1 cellular context compared by ENCODE assay signal in the genomic region with DNA sequence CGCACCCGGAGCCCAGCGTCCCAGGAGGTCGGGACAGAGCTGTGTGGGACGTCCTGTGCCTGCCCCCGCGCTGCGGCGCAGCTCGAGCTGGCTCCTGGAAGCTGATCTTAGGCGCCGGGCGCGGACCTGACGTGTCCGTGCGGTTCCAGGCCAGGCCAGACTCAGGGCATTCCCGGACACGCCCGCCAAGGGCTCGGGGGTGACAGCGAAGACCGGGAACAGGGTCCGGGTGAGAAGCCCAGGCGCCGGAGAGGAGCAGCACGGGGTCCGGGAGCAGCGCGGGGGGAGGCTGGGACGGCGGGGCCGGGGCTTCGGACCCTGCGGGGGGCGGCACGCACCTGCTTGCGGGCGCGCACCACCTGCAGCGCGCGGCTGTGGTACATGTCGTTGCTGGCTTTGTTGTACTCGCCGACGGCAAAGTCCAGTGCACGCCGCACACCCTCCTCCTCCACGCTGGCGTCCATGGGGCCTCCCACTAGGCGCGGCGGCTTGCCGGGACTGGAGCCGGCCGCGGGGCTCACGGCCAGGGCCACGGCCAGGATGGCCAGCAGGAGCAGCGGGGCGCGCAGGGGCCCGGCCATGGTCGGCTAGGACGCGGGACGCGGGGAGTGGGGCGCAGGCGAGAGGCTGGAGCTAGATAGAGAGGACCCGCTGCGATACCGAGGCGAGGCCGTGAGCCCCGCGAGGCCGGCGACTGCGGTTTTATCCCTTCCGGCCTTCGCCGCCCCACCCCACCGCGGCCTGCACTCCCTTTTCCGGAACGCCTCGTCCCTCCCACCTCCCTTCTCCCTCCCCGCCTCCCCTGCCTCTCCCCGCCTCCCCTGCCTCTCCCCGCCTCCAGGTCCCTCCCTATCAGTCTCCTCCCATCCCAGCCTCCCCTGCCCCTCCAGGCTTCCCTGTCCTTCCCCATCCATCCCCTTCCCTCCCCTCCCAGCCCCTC.
A peak's percentile ranks its signal among the peaks of the same experiment; 100 is the strongest.
TF ChIP-seq lines count a peak whose summit lies in the region.

A gene with protein sequence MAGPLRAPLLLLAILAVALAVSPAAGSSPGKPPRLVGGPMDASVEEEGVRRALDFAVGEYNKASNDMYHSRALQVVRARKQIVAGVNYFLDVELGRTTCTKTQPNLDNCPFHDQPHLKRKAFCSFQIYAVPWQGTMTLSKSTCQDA (minus strand): TSS at position 674 of the 940 bp plus-strand sequence. CDS start 93 bp downstream, at position 581.

TF ChIP-seq in HepG2, 621 proteins besides CTCF, POLR2A, EP300 and RAD21 (continued from another document and continues in another):
- TF ChIP-seq, protein P1, sequence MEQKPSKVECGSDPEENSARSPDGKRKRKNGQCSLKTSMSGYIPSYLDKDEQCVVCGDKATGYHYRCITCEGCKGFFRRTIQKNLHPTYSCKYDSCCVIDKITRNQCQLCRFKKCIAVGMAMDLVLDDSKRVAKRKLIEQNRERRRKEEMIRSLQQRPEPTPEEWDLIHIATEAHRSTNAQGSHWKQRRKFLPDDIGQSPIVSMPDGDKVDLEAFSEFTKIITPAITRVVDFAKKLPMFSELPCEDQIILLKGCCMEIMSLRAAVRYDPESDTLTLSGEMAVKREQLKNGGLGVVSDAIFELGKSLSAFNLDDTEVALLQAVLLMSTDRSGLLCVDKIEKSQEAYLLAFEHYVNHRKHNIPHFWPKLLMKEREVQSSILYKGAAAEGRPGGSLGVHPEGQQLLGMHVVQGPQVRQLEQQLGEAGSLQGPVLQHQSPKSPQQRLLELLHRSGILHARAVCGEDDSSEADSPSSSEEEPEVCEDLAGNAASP (CRISPR knock-in tag; IDR thresholded peaks at IDR 0.05; ENCODE audit: borderline replicate concordance): peak; percentile 30; the same call in 1 of the 2 replicates
- TF ChIP-seq NCOA5 (CRISPR knock-in tag; IDR thresholded peaks at IDR 0.05) (no peak), KLF15 (CRISPR knock-in tag; IDR thresholded peaks at IDR 0.05; ENCODE audit: borderline replicate concordance) (peak; percentile 89; the same call in 1 of the 2 replicates), ZNF558 (CRISPR knock-in tag; IDR thresholded peaks at IDR 0.05; ENCODE audit: borderline replicate concordance) (peak; percentile 98; the same call in 1 of the 2 replicates), ELF4 (CRISPR knock-in tag; IDR thresholded peaks at IDR 0.05; ENCODE audit: borderline replicate concordance) (no peak; the same call in 1 of the 2 replicates), NCOA2 (CRISPR knock-in tag; IDR thresholded peaks at IDR 0.05) (peak; percentile 44), IRX3 (CRISPR knock-in tag; IDR thresholded peaks at IDR 0.05; ENCODE audit: borderline replicate concordance, low read depth) (peak; percentile 98), ELF1 (CRISPR knock-in tag; IDR thresholded peaks at IDR 0.05) (peak; percentile 47), ATF7-NPFF (CRISPR knock-in tag; IDR thresholded peaks at IDR 0.05; ENCODE audit: low read depth) (peak; percentile 98), ZNF550 (CRISPR knock-in tag; IDR thresholded peaks at IDR 0.05; ENCODE audit: borderline replicate concordance) (0 out of 2 replicates have a peak, but pooled peaks have one; percentile 67), ZNF607 (CRISPR knock-in tag; IDR thresholded peaks at IDR 0.05; ENCODE audit: borderline replicate concordance) (peak; percentile 94; the same call in 1 of the 2 replicates), HDAC1 (CRISPR knock-in tag; IDR thresholded peaks at IDR 0.05) (peak; percentile 87), FOXJ3 (CRISPR knock-in tag; IDR thresholded peaks at IDR 0.05; ENCODE audit: borderline replicate concordance) (no peak), MED1 (CRISPR knock-in tag; IDR thresholded peaks at IDR 0.05) (peak; percentile 81), ZNF431 (CRISPR knock-in tag; IDR thresholded peaks at IDR 0.05; ENCODE audit: borderline replicate concordance, low read depth) (peak; percentile 95), TOPORS (CRISPR knock-in tag; IDR thresholded peaks at IDR 0.05) (peak; percentile 98), HDAC2 (CRISPR knock-in tag; IDR thresholded peaks at IDR 0.05) (peak; percentile 21; the same call in 1 of the 2 replicates), ZFP41 (CRISPR knock-in tag; IDR thresholded peaks at IDR 0.05; ENCODE audit: borderline replicate concordance) (peak; percentile 62; the same call in 1 of the 2 replicates), MXD4 (CRISPR knock-in tag; IDR thresholded peaks at IDR 0.05) (peak; percentile 96), GATA4 (IDR thresholded peaks at IDR 0.05; ENCODE audit: borderline replicate concordance, low read depth) (peak; percentile 89; the same call in 1 of the 2 replicates), CHD2 (IDR thresholded peaks at IDR 0.05; ENCODE audit: low read depth, low read length) (peak; percentile 79), BRD4 (CRISPR knock-in tag; IDR thresholded peaks at IDR 0.05) (peak; percentile 90), POLR2AphosphoS2 (IDR thresholded peaks at IDR 0.05; ENCODE audit: low read depth, low read length) (no peak), CCDC6 (CRISPR knock-in tag; IDR thresholded peaks at IDR 0.05) (no peak; the same call in none of the 2 replicates), KDM1A (CRISPR knock-in tag; IDR thresholded peaks at IDR 0.05) (no peak), MIXL1 (CRISPR knock-in tag; IDR thresholded peaks at IDR 0.05) (peak; percentile 15; the same call in 1 of the 2 replicates), MLLT10 (CRISPR knock-in tag; IDR thresholded peaks at IDR 0.05) (no peak), ZNF317 (CRISPR knock-in tag; IDR thresholded peaks at IDR 0.05) (no peak), NR2F1 (CRISPR knock-in tag; IDR thresholded peaks at IDR 0.05) (peak in 1 of 2 experiments; percentile 15; a peak in 1 of 4 replicates)
- TF ChIP-seq, protein P2, sequence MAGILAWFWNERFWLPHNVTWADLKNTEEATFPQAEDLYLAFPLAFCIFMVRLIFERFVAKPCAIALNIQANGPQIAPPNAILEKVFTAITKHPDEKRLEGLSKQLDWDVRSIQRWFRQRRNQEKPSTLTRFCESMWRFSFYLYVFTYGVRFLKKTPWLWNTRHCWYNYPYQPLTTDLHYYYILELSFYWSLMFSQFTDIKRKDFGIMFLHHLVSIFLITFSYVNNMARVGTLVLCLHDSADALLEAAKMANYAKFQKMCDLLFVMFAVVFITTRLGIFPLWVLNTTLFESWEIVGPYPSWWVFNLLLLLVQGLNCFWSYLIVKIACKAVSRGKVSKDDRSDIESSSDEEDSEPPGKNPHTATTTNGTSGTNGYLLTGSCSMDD (CRISPR knock-in tag; IDR thresholded peaks at IDR 0.05): peak; percentile 83; the same call in 1 of the 2 replicates
- TF ChIP-seq, protein P3, sequence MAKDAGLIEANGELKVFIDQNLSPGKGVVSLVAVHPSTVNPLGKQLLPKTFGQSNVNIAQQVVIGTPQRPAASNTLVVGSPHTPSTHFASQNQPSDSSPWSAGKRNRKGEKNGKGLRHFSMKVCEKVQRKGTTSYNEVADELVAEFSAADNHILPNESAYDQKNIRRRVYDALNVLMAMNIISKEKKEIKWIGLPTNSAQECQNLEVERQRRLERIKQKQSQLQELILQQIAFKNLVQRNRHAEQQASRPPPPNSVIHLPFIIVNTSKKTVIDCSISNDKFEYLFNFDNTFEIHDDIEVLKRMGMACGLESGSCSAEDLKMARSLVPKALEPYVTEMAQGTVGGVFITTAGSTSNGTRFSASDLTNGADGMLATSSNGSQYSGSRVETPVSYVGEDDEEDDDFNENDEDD (CRISPR knock-in tag; IDR thresholded peaks at IDR 0.05; ENCODE audit: borderline replicate concordance): peak; percentile 56; the same call in 1 of the 2 replicates
- TF ChIP-seq, protein P4, sequence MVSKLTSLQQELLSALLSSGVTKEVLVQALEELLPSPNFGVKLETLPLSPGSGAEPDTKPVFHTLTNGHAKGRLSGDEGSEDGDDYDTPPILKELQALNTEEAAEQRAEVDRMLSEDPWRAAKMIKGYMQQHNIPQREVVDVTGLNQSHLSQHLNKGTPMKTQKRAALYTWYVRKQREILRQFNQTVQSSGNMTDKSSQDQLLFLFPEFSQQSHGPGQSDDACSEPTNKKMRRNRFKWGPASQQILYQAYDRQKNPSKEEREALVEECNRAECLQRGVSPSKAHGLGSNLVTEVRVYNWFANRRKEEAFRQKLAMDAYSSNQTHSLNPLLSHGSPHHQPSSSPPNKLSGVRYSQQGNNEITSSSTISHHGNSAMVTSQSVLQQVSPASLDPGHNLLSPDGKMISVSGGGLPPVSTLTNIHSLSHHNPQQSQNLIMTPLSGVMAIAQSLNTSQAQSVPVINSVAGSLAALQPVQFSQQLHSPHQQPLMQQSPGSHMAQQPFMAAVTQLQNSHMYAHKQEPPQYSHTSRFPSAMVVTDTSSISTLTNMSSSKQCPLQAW (CRISPR knock-in tag; IDR thresholded peaks at IDR 0.05): no peak
- TF ChIP-seq, protein P5, sequence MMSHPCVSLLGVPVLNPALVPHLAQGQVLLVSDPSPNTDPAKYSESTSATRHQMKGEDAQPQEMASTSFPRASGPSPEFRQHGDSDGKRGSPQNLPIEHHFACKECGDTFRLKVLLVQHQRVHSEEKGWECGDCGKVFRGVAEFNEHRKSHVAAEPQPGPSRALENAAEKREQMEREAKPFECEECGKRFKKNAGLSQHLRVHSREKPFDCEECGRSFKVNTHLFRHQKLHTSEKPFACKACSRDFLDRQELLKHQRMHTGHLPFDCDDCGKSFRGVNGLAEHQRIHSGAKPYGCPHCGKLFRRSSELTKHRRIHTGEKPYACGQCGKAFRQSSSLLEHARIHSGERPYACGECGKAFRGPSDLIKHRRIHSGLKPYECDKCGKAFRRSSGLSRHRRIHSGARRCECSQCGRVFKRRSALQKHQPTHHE (CRISPR knock-in tag; IDR thresholded peaks at IDR 0.05; ENCODE audit: borderline replicate concordance): no peak; the same call in 1 of the 2 replicates
- TF ChIP-seq, protein P6, sequence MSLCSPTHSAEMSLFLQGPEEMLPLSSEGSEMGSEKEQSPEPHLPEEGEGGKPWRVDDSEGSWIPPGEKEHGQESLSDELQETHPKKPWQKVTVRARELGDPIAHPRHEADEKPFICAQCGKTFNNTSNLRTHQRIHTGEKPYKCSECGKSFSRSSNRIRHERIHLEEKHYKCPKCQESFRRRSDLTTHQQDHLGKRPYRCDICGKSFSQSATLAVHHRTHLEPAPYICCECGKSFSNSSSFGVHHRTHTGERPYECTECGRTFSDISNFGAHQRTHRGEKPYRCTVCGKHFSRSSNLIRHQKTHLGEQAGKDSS (CRISPR knock-in tag; IDR thresholded peaks at IDR 0.05; ENCODE audit: borderline replicate concordance, low read depth): peak; percentile 95
- TF ChIP-seq, protein P7, sequence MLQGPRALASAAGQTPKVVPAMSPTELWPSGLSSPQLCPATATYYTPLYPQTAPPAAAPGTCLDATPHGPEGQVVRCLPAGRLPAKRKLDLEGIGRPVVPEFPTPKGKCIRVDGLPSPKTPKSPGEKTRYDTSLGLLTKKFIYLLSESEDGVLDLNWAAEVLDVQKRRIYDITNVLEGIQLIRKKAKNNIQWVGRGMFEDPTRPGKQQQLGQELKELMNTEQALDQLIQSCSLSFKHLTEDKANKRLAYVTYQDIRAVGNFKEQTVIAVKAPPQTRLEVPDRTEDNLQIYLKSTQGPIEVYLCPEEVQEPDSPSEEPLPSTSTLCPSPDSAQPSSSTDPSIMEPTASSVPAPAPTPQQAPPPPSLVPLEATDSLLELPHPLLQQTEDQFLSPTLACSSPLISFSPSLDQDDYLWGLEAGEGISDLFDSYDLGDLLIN (CRISPR knock-in tag; IDR thresholded peaks at IDR 0.05; ENCODE audit: borderline replicate concordance): peak; percentile 86
- TF ChIP-seq, protein P8, sequence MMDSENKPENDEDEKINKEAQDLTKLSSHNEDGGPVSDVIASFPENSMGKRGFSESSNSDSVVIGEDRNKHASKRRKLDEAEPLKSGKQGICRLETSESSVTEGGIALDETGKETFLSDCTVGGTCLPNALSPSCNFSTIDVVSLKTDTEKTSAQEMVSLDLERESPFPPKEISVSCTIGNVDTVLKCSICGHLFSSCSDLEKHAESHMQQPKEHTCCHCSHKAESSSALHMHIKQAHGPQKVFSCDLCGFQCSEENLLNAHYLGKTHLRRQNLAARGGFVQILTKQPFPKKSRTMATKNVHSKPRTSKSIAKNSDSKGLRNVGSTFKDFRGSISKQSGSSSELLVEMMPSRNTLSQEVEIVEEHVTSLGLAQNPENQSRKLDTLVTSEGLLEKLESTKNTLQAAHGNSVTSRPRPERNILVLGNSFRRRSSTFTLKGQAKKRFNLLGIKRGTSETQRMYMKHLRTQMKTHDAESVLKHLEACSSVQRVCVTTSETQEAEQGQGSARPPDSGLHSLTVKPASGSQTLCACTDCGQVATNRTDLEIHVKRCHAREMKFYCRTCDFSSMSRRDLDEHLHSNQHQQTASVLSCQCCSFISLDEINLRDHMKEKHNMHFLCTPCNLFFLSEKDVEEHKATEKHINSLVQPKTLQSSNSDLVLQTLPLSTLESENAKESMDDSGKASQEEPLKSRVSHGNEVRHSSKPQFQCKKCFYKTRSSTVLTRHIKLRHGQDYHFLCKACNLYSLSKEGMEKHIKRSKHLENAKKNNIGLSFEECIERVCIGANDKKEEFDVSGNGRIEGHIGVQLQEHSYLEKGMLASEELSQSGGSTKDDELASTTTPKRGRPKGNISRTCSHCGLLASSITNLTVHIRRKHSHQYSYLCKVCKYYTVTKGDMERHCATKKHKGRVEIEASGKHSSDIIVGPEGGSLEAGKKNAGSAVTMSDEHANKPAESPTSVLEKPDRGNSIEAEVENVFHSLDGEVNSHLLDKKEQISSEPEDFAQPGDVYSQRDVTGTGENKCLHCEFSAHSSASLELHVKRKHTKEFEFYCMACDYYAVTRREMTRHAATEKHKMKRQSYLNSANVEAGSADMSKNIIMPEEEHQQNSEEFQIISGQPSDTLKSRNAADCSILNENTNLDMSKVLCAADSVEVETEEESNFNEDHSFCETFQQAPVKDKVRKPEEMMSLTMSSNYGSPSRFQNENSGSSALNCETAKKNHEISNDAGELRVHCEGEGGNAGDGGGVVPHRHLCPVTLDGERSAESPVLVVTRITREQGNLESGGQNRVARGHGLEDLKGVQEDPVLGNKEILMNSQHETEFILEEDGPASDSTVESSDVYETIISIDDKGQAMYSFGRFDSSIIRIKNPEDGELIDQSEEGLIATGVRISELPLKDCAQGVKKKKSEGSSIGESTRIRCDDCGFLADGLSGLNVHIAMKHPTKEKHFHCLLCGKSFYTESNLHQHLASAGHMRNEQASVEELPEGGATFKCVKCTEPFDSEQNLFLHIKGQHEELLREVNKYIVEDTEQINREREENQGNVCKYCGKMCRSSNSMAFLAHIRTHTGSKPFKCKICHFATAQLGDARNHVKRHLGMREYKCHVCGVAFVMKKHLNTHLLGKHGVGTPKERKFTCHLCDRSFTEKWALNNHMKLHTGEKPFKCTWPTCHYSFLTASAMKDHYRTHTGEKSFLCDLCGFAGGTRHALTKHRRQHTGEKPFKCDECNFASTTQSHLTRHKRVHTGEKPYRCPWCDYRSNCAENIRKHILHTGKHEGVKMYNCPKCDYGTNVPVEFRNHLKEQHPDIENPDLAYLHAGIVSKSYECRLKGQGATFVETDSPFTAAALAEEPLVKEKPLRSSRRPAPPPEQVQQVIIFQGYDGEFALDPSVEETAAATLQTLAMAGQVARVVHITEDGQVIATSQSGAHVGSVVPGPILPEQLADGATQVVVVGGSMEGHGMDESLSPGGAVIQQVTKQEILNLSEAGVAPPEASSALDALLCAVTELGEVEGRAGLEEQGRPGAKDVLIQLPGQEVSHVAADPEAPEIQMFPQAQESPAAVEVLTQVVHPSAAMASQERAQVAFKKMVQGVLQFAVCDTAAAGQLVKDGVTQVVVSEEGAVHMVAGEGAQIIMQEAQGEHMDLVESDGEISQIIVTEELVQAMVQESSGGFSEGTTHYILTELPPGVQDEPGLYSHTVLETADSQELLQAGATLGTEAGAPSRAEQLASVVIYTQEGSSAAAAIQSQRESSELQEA (CRISPR knock-in tag; IDR thresholded peaks at IDR 0.05; ENCODE audit: not compliant biosample characterization): peak; percentile 96
